ENCODE assay signal across 6 cellular contexts in genomic region chr17:11701906-11702305, GRCh38.
"Had no signal": no experiment of that assay in that cellular context is flagged by ENCODE, and none has a peak within 500 bp of the region (broad histone marks: within the 10 kb centered on the region; RNA-seq: fewer than 3 reads in every experiment).

No MANE protein-coding gene starts in this region.

- DNase-seq: IMR-90, KBM-7 had no signal

- H3K4me3 ChIP-seq: K562 had no signal

- ATAC-seq: HepG2, K562 had no signal

- H3K27ac ChIP-seq: HL-60 had no signal

- FAIRE-seq: HepG2, HTR-8/SVneo, K562 had no signal
